ENCODE assay signal across 1 cellular context in the genomic region with DNA sequence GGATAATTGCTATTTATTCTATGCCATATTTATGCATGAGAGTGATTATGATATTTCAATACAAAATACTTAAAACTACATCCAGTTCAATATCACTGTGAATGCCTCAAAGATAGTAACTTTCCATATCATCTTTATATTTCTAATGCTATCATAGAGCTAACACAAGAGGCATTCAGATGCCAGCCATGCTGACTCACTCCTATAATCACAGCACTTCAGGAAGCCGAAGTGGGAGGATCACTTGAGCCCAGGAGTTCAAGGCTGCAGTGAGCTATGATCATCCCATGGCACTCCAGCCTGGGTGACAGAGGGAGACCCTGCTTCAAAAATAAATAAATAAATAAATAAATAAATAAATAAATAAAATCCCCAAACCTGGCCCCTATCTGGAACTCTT.
TF ChIP-seq lines count a peak whose summit lies in the region.

No MANE protein-coding gene starts in this region.

TF ChIP-seq in IMR-90, 13 proteins besides CTCF, POLR2A, EP300 and RAD21 (continued from another document):
- TF ChIP-seq NFE2L2 (IDR thresholded peaks at IDR 0.05; ENCODE audit: low read depth, low read length) (no peak), RFX5 (IDR thresholded peaks at IDR 0.05; ENCODE audit: low read depth, low read length) (no peak), MXI1 (IDR thresholded peaks at IDR 0.05; ENCODE audit: borderline replicate concordance, low read depth, low read length) (no peak), BHLHE40 (IDR thresholded peaks at IDR 0.05; ENCODE audit: low read depth, low read length) (no peak)
- TF ChIP-seq, protein P1, sequence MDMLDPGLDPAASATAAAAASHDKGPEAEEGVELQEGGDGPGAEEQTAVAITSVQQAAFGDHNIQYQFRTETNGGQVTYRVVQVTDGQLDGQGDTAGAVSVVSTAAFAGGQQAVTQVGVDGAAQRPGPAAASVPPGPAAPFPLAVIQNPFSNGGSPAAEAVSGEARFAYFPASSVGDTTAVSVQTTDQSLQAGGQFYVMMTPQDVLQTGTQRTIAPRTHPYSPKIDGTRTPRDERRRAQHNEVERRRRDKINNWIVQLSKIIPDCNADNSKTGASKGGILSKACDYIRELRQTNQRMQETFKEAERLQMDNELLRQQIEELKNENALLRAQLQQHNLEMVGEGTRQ (IDR thresholded peaks at IDR 0.05; ENCODE audit: low read depth, low read length): no peak
TF ChIP-seq in IMR-90: peak in this region for 0.
